1 cellular context compared by ENCODE assay signal in genomic region chr3:102085431-102086226, GRCh38.
TF ChIP-seq lines count a peak whose summit lies in the region.

No MANE protein-coding gene starts in this region.

TF ChIP-seq in HEK293, 187 proteins besides CTCF, POLR2A, EP300 and RAD21 (continued from another document):
- TF ChIP-seq ZNF624 (tag by site-specific recombination; IDR thresholded peaks at IDR 0.05) (no peak), PRDM10 (tag by site-specific recombination; IDR thresholded peaks at IDR 0.05) (peak; percentile 60), OVOL3 (tag by site-specific recombination; IDR thresholded peaks at IDR 0.05) (no peak), GLIS1 (tag by site-specific recombination; IDR thresholded peaks at IDR 0.05) (peak; percentile 73), ZNF548 (tag by site-specific recombination; IDR thresholded peaks at IDR 0.05) (no peak), ZNF23 (tag by site-specific recombination; IDR thresholded peaks at IDR 0.05; ENCODE audit: borderline replicate concordance) (no peak), SCRT1 (tag by site-specific recombination; IDR thresholded peaks at IDR 0.05; ENCODE audit: borderline replicate concordance) (no peak), FEZF1 (tag by site-specific recombination; IDR thresholded peaks at IDR 0.05) (peak; percentile 7; the same call in 1 of the 2 replicates), ZNF366 (tag by site-specific recombination; conservative IDR thresholded peaks at IDR 0.05) (peak; percentile 83), ZBTB21 (tag by site-specific recombination; IDR thresholded peaks at IDR 0.05) (0 out of 2 replicates have a peak, but pooled peaks have one; percentile 35), ZNF169 (tag by site-specific recombination; IDR thresholded peaks at IDR 0.05) (no peak), ZNF544 (tag by site-specific recombination; IDR thresholded peaks at IDR 0.05) (no peak), GFI1B (tag by site-specific recombination; IDR thresholded peaks at IDR 0.05) (no peak), ZNF561 (tag by site-specific recombination; IDR thresholded peaks at IDR 0.05; ENCODE audit: borderline replicate concordance) (no peak), HIC1 (tag by site-specific recombination; IDR thresholded peaks at IDR 0.05) (peak; percentile 83), ZNF433 (tag by site-specific recombination; IDR thresholded peaks at IDR 0.05; ENCODE audit: low read depth) (no peak), KLF7 (tag by site-specific recombination; IDR thresholded peaks at IDR 0.05; ENCODE audit: borderline replicate concordance) (no peak), ZNF580 (tag by site-specific recombination; IDR thresholded peaks at IDR 0.05) (no peak), ZNF585B (tag by site-specific recombination; IDR thresholded peaks at IDR 0.05) (no peak), ZNF223 (tag by site-specific recombination; IDR thresholded peaks at IDR 0.05) (no peak), ZNF768 (tag by site-specific recombination; IDR thresholded peaks at IDR 0.05) (no peak), ZBTB48 (tag by site-specific recombination; IDR thresholded peaks at IDR 0.05) (no peak), ZNF19 (tag by site-specific recombination; IDR thresholded peaks at IDR 0.05; ENCODE audit: low read depth) (no peak), ZBTB49 (tag by site-specific recombination; IDR thresholded peaks at IDR 0.05; ENCODE audit: low read depth) (no peak), ZNF785 (tag by site-specific recombination; IDR thresholded peaks at IDR 0.05) (no peak), ZNF214 (tag by site-specific recombination; IDR thresholded peaks at IDR 0.05; ENCODE audit: borderline replicate concordance) (no peak), ZNF560 (tag by site-specific recombination; IDR thresholded peaks at IDR 0.05; ENCODE audit: borderline replicate concordance) (no peak), AEBP2 (tag by site-specific recombination; IDR thresholded peaks at IDR 0.05; ENCODE audit: borderline replicate concordance) (no peak), KLF10 (tag by site-specific recombination; IDR thresholded peaks at IDR 0.05) (no peak), SP7 (tag by site-specific recombination; IDR thresholded peaks at IDR 0.05) (peak; percentile 69), ZNF26 (tag by site-specific recombination; IDR thresholded peaks at IDR 0.05) (no peak)
- TF ChIP-seq, protein P1, sequence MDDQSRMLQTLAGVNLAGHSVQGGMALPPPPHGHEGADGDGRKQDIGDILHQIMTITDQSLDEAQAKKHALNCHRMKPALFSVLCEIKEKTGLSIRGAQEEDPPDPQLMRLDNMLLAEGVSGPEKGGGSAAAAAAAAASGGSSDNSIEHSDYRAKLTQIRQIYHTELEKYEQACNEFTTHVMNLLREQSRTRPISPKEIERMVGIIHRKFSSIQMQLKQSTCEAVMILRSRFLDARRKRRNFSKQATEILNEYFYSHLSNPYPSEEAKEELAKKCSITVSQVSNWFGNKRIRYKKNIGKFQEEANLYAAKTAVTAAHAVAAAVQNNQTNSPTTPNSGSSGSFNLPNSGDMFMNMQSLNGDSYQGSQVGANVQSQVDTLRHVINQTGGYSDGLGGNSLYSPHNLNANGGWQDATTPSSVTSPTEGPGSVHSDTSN (CRISPR knock-in tag; IDR thresholded peaks at IDR 0.05): no peak
- TF ChIP-seq, protein P2, sequence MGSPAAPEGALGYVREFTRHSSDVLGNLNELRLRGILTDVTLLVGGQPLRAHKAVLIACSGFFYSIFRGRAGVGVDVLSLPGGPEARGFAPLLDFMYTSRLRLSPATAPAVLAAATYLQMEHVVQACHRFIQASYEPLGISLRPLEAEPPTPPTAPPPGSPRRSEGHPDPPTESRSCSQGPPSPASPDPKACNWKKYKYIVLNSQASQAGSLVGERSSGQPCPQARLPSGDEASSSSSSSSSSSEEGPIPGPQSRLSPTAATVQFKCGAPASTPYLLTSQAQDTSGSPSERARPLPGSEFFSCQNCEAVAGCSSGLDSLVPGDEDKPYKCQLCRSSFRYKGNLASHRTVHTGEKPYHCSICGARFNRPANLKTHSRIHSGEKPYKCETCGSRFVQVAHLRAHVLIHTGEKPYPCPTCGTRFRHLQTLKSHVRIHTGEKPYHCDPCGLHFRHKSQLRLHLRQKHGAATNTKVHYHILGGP (tag by site-specific recombination; IDR thresholded peaks at IDR 0.05): peak; percentile 75
- TF ChIP-seq, protein P3, sequence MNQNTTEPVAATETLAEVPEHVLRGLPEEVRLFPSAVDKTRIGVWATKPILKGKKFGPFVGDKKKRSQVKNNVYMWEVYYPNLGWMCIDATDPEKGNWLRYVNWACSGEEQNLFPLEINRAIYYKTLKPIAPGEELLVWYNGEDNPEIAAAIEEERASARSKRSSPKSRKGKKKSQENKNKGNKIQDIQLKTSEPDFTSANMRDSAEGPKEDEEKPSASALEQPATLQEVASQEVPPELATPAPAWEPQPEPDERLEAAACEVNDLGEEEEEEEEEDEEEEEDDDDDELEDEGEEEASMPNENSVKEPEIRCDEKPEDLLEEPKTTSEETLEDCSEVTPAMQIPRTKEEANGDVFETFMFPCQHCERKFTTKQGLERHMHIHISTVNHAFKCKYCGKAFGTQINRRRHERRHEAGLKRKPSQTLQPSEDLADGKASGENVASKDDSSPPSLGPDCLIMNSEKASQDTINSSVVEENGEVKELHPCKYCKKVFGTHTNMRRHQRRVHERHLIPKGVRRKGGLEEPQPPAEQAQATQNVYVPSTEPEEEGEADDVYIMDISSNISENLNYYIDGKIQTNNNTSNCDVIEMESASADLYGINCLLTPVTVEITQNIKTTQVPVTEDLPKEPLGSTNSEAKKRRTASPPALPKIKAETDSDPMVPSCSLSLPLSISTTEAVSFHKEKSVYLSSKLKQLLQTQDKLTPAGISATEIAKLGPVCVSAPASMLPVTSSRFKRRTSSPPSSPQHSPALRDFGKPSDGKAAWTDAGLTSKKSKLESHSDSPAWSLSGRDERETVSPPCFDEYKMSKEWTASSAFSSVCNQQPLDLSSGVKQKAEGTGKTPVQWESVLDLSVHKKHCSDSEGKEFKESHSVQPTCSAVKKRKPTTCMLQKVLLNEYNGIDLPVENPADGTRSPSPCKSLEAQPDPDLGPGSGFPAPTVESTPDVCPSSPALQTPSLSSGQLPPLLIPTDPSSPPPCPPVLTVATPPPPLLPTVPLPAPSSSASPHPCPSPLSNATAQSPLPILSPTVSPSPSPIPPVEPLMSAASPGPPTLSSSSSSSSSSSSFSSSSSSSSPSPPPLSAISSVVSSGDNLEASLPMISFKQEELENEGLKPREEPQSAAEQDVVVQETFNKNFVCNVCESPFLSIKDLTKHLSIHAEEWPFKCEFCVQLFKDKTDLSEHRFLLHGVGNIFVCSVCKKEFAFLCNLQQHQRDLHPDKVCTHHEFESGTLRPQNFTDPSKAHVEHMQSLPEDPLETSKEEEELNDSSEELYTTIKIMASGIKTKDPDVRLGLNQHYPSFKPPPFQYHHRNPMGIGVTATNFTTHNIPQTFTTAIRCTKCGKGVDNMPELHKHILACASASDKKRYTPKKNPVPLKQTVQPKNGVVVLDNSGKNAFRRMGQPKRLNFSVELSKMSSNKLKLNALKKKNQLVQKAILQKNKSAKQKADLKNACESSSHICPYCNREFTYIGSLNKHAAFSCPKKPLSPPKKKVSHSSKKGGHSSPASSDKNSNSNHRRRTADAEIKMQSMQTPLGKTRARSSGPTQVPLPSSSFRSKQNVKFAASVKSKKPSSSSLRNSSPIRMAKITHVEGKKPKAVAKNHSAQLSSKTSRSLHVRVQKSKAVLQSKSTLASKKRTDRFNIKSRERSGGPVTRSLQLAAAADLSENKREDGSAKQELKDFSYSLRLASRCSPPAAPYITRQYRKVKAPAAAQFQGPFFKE (tag by site-specific recombination; IDR thresholded peaks at IDR 0.05; ENCODE audit: borderline replicate concordance): no peak
- TF ChIP-seq, protein P4, sequence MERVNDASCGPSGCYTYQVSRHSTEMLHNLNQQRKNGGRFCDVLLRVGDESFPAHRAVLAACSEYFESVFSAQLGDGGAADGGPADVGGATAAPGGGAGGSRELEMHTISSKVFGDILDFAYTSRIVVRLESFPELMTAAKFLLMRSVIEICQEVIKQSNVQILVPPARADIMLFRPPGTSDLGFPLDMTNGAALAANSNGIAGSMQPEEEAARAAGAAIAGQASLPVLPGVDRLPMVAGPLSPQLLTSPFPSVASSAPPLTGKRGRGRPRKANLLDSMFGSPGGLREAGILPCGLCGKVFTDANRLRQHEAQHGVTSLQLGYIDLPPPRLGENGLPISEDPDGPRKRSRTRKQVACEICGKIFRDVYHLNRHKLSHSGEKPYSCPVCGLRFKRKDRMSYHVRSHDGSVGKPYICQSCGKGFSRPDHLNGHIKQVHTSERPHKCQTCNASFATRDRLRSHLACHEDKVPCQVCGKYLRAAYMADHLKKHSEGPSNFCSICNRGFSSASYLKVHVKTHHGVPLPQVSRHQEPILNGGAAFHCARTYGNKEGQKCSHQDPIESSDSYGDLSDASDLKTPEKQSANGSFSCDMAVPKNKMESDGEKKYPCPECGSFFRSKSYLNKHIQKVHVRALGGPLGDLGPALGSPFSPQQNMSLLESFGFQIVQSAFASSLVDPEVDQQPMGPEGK (tag by site-specific recombination; IDR thresholded peaks at IDR 0.05): no peak
